8 cellular contexts compared by ENCODE assay signal in genomic region chr4:138090145-138090917, GRCh38.
DNase-seq lines count a peak whose midpoint lies in the region; ATAC-seq and TF ChIP-seq lines count a peak whose summit lies in the region.

No MANE protein-coding gene starts in this region.

- no peaks in the 10 kb centered on the region; a peak in 2 of 4 replicates for H3K4me1 ChIP-seq in SK-N-SH (ENCODE audit: control insufficient read depth in 1 of 2, insufficient read depth in 2 of 2, low read depth in 1 of 2, low read length in 1 of 2)
- H3K4me1 ChIP-seq in vagina = no peaks in the 10 kb centered on the region

- no peak for TF ChIP-seq POLR2A in vagina (IDR thresholded peaks at IDR 0.05)

- CTCF ChIA-PET in BJ (lab: Yijun Ruan, JAX) = interaction anchor here (0.5 to 6.6 kb wide), 40 partner anchors 9 to 978 kb away, joined by 3 to 147 read pairs (median 4); no protein-coding TSS in a partner anchor
- CTCF ChIA-PET in SK-N-SH (lab: Yijun Ruan, JAX) = interaction anchor here (0.6 to 2.9 kb wide), 50 partner anchors 10 to 1217 kb away, joined by 3 to 42 read pairs (median 4); no protein-coding TSS in a partner anchor

- H3K9me2 ChIP-seq in SK-N-SH = no peaks in the 10 kb centered on the region

- no peaks in the 10 kb centered on the region for H3K9me3 ChIP-seq in SK-N-SH
- H3K9me3 ChIP-seq in vagina = no peaks in the 10 kb centered on the region

- peak; percentile 89 for TF ChIP-seq RAD21 in SK-N-SH (IDR thresholded peaks at IDR 0.05; ENCODE audit: low read length)

- intact Hi-C loops in vagina (cut with DNase I) = no loop called here

- 0 out of 4 replicates have a peak, but pooled peaks of 1 of the 2 experiments have one; percentile 22 for TF ChIP-seq EP300 in SK-N-SH (IDR thresholded peaks at IDR 0.05; ENCODE audit: borderline replicate concordance in 1 of 2, low read depth in 1 of 2, low read length in 1 of 2)

- TF ChIP-seq CTCF in BJ (IDR thresholded peaks at IDR 0.05; ENCODE audit: insufficient read depth, low read depth, low read length) (peak; percentile 64), SK-N-SH (IDR thresholded peaks at IDR 0.05) (peak; percentile 81), epithelial cell of proximal tubule (conservative IDR thresholded peaks at IDR 0.05; ENCODE audit: low read depth, low read length) (peak; percentile 78), vagina (IDR thresholded peaks at IDR 0.05) (peak; percentile 46 to 81 (median 69))

- 14% methylated on average over 17 of the region's 17 CpGs for WGBS in SK-N-SH (ENCODE audit: low lambda C conversion rate)

- H3K79me2 ChIP-seq in SK-N-SH (ENCODE audit: insufficient read depth) = no peaks in the 10 kb centered on the region

- no peaks in the 10 kb centered on the region for H3K36me3 ChIP-seq in BJ (ENCODE audit: control insufficient read depth, insufficient read depth, low read length)
- H3K36me3 ChIP-seq in SK-N-SH (replicated peaks in 1 of 2; ENCODE audit: control insufficient read depth in 1 of 2, insufficient read depth in 2 of 2, low read length in 1 of 2) = no peaks in the 10 kb centered on the region
- no peaks in the 10 kb centered on the region for H3K36me3 ChIP-seq in vagina

- H3K27ac ChIP-seq in SK-N-SH (ENCODE audit: low read depth in 2 of 2, low read length in 1 of 2) (no peak overlapping the region), vagina (no peak overlapping the region)

- peaks cover 3% of the 10 kb centered on the region for H3F3A ChIP-seq in SK-N-SH (replicated peaks; ENCODE audit: insufficient read depth)

- H3K4me3 ChIP-seq in BJ (ENCODE audit: low read depth, low read length) = peak overlapping the region; percentile 26
- peak overlapping the region; percentile 34 to 40 for H3K4me3 ChIP-seq in SK-N-SH (ENCODE audit: low read depth in 2 of 2, low read length in 1 of 2)
- peak overlapping the region; percentile 52 for H3K4me3 ChIP-seq in epithelial cell of proximal tubule (ENCODE audit: low read depth, low read length)
- H3K4me3 ChIP-seq in vagina = peak overlapping the region in 1 of 2 donors; percentile 9

- H4K20me1 ChIP-seq in SK-N-SH (ENCODE audit: insufficient read depth) = no peaks in the 10 kb centered on the region

- peak; percentile 92 for ATAC-seq in GM18498 (IDR thresholded peaks at IDR 0.05; ENCODE audit: unreplicated experiment)
- ATAC-seq in HG02798 (IDR thresholded peaks at IDR 0.05; ENCODE audit: poor library complexity, unreplicated experiment) = peak; percentile 76

- peak overlapping the region; percentile 41; the same call in 1 of the 2 replicates for H3K4me2 ChIP-seq in SK-N-SH

- DNase-seq in BJ (ENCODE audit: low read depth) (peak; percentile 41), NCI-H1105 (lab: John Stamatoyannopoulos, UW) (peak; percentile 44), SK-N-SH (peak; percentile 78), epithelial cell of proximal tubule (ENCODE audit: low read depth) (peak; percentile 27), myocyte (ENCODE audit: low read depth) (peak; percentile 89), vagina (ENCODE audit: extremely low spot score in 2 of 2) (no peak)

- no peak overlapping the region for H3K9ac ChIP-seq in SK-N-SH

- H3K27me3 ChIP-seq in BJ (ENCODE audit: control insufficient read depth, insufficient read depth, low read length) = no peaks in the 10 kb centered on the region
- no peaks in the 10 kb centered on the region for H3K27me3 ChIP-seq in SK-N-SH (ENCODE audit: insufficient read depth)
- no peaks in the 10 kb centered on the region for H3K27me3 ChIP-seq in vagina

- peak overlapping the region; percentile 62; the same call in 1 of the 2 replicates for H2AFZ ChIP-seq in SK-N-SH (ENCODE audit: low read depth)

- POLR2A ChIA-PET in BJ (lab: Charles Lee) (interaction anchor here (0.7 kb wide), 1 partner anchor 50 kb away, joined by 3 read pairs; no protein-coding TSS in a partner anchor), SK-N-SH (lab: Yijun Ruan, JAX) (interaction anchor here (1.2 kb wide), 1 partner anchor 863 kb away, joined by 4 read pairs; no protein-coding TSS in a partner anchor)

TF ChIP-seq in SK-N-SH, 30 proteins besides CTCF, POLR2A, EP300 and RAD21:
- TF ChIP-seq EZH2phosphoT487 (IDR thresholded peaks at IDR 0.05; ENCODE audit: borderline replicate concordance, low read depth) = no peak
- no peak for TF ChIP-seq ELF1 (IDR thresholded peaks at IDR 0.05)
- TF ChIP-seq MEF2A (IDR thresholded peaks at IDR 0.05; ENCODE audit: borderline replicate concordance, low read depth) = no peak
- no peak for TF ChIP-seq IRF3 (IDR thresholded peaks at IDR 0.05; ENCODE audit: low read depth, low read length)
- 0 out of 2 replicates have a peak, but pooled peaks have one; percentile 12 for TF ChIP-seq NFIC (IDR thresholded peaks at IDR 0.05; ENCODE audit: borderline replicate concordance)
- TF ChIP-seq MXI1 (IDR thresholded peaks at IDR 0.05; ENCODE audit: low read depth, low read length) = 0 out of 2 replicates have a peak, but pooled peaks have one; percentile 29
- peak; percentile 95 for TF ChIP-seq SMC3 (IDR thresholded peaks at IDR 0.05; ENCODE audit: low read depth, low read length)

Comparison
In these comparisons a context has a peak if more than half of its experiments do, and no peak if none do; other contexts are left out.
1. DNase-seq: peak in BJ (single experiment), NCI-H1105 (single experiment), SK-N-SH (single experiment), epithelial cell of proximal tubule (single experiment) and myocyte (single experiment); none in vagina (0 of 2).
2. Peak in every context shown above with its lines, with median percentiles within 50 percentile points of each other: CTCF ChIP-seq.